8 cellular contexts compared by ENCODE assay signal in genomic region chr1:150976879-150977694, GRCh38. TPM values are rescaled to one million over a fixed set of nuclear protein-coding genes. Genes with fewer than 3 reads are reported as not detected.
A peak's percentile ranks its signal among the peaks of the same experiment; 100 is the strongest.
DNase-seq lines count a peak whose midpoint lies in the region; ATAC-seq, FAIRE-seq and TF ChIP-seq lines count a peak whose summit lies in the region.

No MANE protein-coding gene starts in this region.

- no peak for TF ChIP-seq CTCF in KMS-11 (conservative IDR thresholded peaks at IDR 0.05; ENCODE audit: low read depth, low read length)
- no peak for TF ChIP-seq CTCF in kidney epithelial cell (IDR thresholded peaks at IDR 0.05; ENCODE audit: insufficient read depth, low read length, poor library complexity, severe bottlenecking)

- H3K4me1 ChIP-seq in KMS-11 (ENCODE audit: low read depth, poor library complexity, severe bottlenecking): peaks cover 65% of the 10 kb centered on the region

- peaks cover 20% of the 10 kb centered on the region for H3K79me2 ChIP-seq in KMS-11 (ENCODE audit: insufficient read depth, low read depth)

- no peak for ATAC-seq in GM21528 (IDR thresholded peaks at IDR 0.05; ENCODE audit: low FRiP score, unreplicated experiment)
- ATAC-seq in HG02938 (IDR thresholded peaks at IDR 0.05; ENCODE audit: unreplicated experiment): no peak

- FAIRE-seq in TTC549 (lab: Jason Lieb, UNC): peak; percentile 65

- H3K36me3 ChIP-seq in KMS-11 (ENCODE audit: insufficient read depth) (no peaks in the 10 kb centered on the region), kidney epithelial cell (ENCODE audit: control insufficient read depth, insufficient read depth, low read length) (no peaks in the 10 kb centered on the region)

- no peak overlapping the region; the same call in 1 of the 2 replicates for H3K9ac ChIP-seq in KMS-11

- DNase-seq in AG08396 (ENCODE audit: low spot score) (peak; percentile 51), astrocyte of the hippocampus (ENCODE audit: low read depth, low spot score) (peak; percentile 64), kidney epithelial cell (ENCODE audit: low read depth) (peak; percentile 61)
- DNase-seq in stimulated activated CD4-positive, alpha-beta T cell treated with anti-CD3 and anti-CD28 coated beads, Interleukin-15, amount 100 ng/mL, for 24 hours: peak; percentile 85

- H3K27me3 ChIP-seq in KMS-11 (ENCODE audit: insufficient read depth, low read depth) (no peaks in the 10 kb centered on the region), kidney epithelial cell (ENCODE audit: control insufficient read depth, insufficient read depth, low read length) (no peaks in the 10 kb centered on the region)

- peak overlapping the region; percentile 26 for H3K4me2 ChIP-seq in KMS-11

- peak overlapping the region; percentile 42 for H2AFZ ChIP-seq in KMS-11 (ENCODE audit: low read depth)

- H3K4me3 ChIP-seq in KMS-11 (IDR thresholded peaks at IDR 0.05; ENCODE audit: insufficient read depth, low read depth, low read length): no peak overlapping the region
- H3K4me3 ChIP-seq in kidney epithelial cell (ENCODE audit: low read depth, low read length): no peak overlapping the region

- H3K27ac ChIP-seq in KMS-11: 0 out of 2 replicates have a peak overlapping the region, but pooled peaks have one; percentile 1

- peaks cover 5% of the 10 kb centered on the region; the same call in 1 of the 2 replicates for H4K20me1 ChIP-seq in KMS-11 (ENCODE audit: insufficient read depth)

RNA-seq across cellular contexts. Expression of gene CERS2, which starts 2.5 kb away (rescaled TPM):
- 138 and 143 TPM in 2 replicates for total RNA-seq in kidney epithelial cell

RNA-seq across cellular contexts. Expression of gene ANXA9, which starts 5.0 kb away (rescaled TPM):
- 0.21 and 1.3 TPM in 2 replicates for total RNA-seq in kidney epithelial cell

RNA-seq across cellular contexts. Expression of gene MINDY1, which starts 29.6 kb away (rescaled TPM):
- total RNA-seq in kidney epithelial cell: 7.7 and 8.4 TPM in 2 replicates

RNA-seq across cellular contexts. Expression of gene PRUNE1, which starts 31.2 kb away (rescaled TPM):
- 12.1 and 15.8 TPM in 2 replicates for total RNA-seq in kidney epithelial cell

RNA-seq across cellular contexts. Expression of gene SETDB1, which starts 50.9 kb away (rescaled TPM):
- 24.2 and 25.5 TPM in 2 replicates for total RNA-seq in kidney epithelial cell
